ENCODE assay signal across 18 cellular contexts in the genomic region with DNA sequence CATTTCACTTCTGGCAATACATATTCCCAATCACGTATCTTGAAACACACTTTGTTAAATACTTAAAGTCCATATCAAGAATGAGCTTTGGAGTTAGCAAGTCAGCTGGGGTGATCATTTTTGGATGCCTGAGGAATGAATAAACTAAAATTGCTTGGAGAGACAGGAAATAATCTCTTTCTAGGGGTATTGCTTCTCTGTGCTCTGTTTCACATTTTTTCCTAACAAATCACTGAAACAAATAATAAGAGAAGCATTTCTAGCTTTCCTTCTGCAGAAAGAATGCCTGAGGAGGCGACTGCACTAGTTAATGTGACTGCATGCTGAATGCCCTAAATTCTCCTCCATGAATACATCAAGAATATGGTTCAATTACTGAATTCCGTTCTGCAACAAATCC.
DNase-seq lines count a peak whose midpoint lies in the region; ATAC-seq and TF ChIP-seq lines count a peak whose summit lies in the region.
"Had no signal": no experiment of that assay in that cellular context is flagged by ENCODE, and none has a peak within 500 bp of the region (broad histone marks: within the 10 kb centered on the region; RNA-seq: fewer than 3 reads in every experiment).

No MANE protein-coding gene starts in this region.

- DNase-seq in GM04503 (ENCODE audit: low read depth) (peak; percentile 60), amniotic epithelial cell (ENCODE audit: low read depth) (peak; percentile 11), fibroblast of mammary gland (ENCODE audit: low read depth) (peak; percentile 14), smooth muscle cell (lab: John Stamatoyannopoulos, UW; ENCODE audit: unreplicated experiment) (no peak), NCI-H187 treated with DMSO at 0.1 percent for 48 hours (lab: John Stamatoyannopoulos, UW) (no peak)
- DNase-seq in activated CD8-positive, alpha-beta memory T cell treated with anti-CD3 and anti-CD28 coated beads for 24 hours: no peak
- DNase-seq: activated CD4-positive, alpha-beta T cell treated with anti-CD3 and anti-CD28 coated beads for 48 hours; activated CD8-positive, alpha-beta memory T cell treated with anti-CD3 and anti-CD28 coated beads, Interleukin-2, amount 10 ng/mL, durations not matched to agents 7 days and 5 days; stimulated activated CD4-positive, alpha-beta T cell treated with anti-CD3 and anti-CD28 coated beads, Interleukin-2, amount 100 ng/mL, for 48 hours; stimulated activated naive CD8-positive, alpha-beta T cell treated with anti-CD3 and anti-CD28 coated beads, Interleukin-15, Interleukin-2, amounts not matched to agents 100 U/mL and 50 U/mL, for 24 hours; T-cell; transverse colon had no signal

- no peaks in the 10 kb centered on the region for H3K27me3 ChIP-seq in smooth muscle cell (ENCODE audit: low read depth)
- H3K27me3 ChIP-seq: breast epithelium, transverse colon had no signal

- H2AFZ ChIP-seq in smooth muscle cell (ENCODE audit: low read depth): no peak overlapping the region

- ATAC-seq in HG03342 (IDR thresholded peaks at IDR 0.05; ENCODE audit: unreplicated experiment) (no peak), GM21825 (IDR thresholded peaks at IDR 0.05; ENCODE audit: unreplicated experiment) (no peak)
- ATAC-seq: activated CD8-positive, alpha-beta memory T cell treated with anti-CD3 and anti-CD28 coated beads, Interleukin-2, amount 10 ng/mL, durations not matched to agents 7 days and 5 days; natural killer cell treated with Interleukin-12 subunit alpha and Interleukin-12 subunit beta and Interleukin-15 and Interleukin-18, amount 100 ng/mL, for 72 hours; stimulated activated naive CD8-positive, alpha-beta T cell treated with anti-CD3 and anti-CD28 coated beads, Interleukin-15, Interleukin-2, amounts not matched to agents 100 U/mL and 50 U/mL, for 24 hours; T-cell had no signal

- no peaks in the 10 kb centered on the region for H3K79me2 ChIP-seq in smooth muscle cell (ENCODE audit: low read depth)

- no peaks in the 10 kb centered on the region for H3K4me1 ChIP-seq in smooth muscle cell (ENCODE audit: low read depth)
- H3K4me1 ChIP-seq: breast epithelium, prostate gland, transverse colon had no signal

- H4K20me1 ChIP-seq in smooth muscle cell (ENCODE audit: low read depth): no peaks in the 10 kb centered on the region

- peak overlapping the region; percentile 66 for H3K4me2 ChIP-seq in smooth muscle cell

- H3K9me3 ChIP-seq in smooth muscle cell (replicated peaks; ENCODE audit: low read depth): no peaks in the 10 kb centered on the region
- H3K9me3 ChIP-seq: breast epithelium, prostate gland, transverse colon had no signal

- H3K36me3 ChIP-seq in smooth muscle cell (ENCODE audit: low read depth): no peaks in the 10 kb centered on the region
- H3K36me3 ChIP-seq: breast epithelium, prostate gland, transverse colon had no signal

- peak overlapping the region; percentile 21 for H3K27ac ChIP-seq in smooth muscle cell (ENCODE audit: low read depth)
- H3K27ac ChIP-seq: breast epithelium, prostate gland, skin epidermis, transverse colon had no signal

- H3K4me3 ChIP-seq in fibroblast of mammary gland (ENCODE audit: control insufficient read depth, low read depth, low read length) (no peak overlapping the region), smooth muscle cell (no peak overlapping the region)
- H3K4me3 ChIP-seq: prostate gland, skin epidermis had no signal

- WGBS in smooth muscle cell (ENCODE audit: low lambda C conversion rate): 48% methylated on average over 3 of the region's 3 CpGs

- TF ChIP-seq CTCF in fibroblast of mammary gland (conservative IDR thresholded peaks at IDR 0.05; ENCODE audit: control insufficient read depth, insufficient read depth, low read depth, low read length) (no peak), smooth muscle cell (IDR thresholded peaks at IDR 0.05; ENCODE audit: borderline replicate concordance, insufficient read depth, poor library complexity, severe bottlenecking) (no peak)

- no peaks in the 10 kb centered on the region for H3F3A ChIP-seq in smooth muscle cell (ENCODE audit: low read depth)

- H3K9ac ChIP-seq in smooth muscle cell (ENCODE audit: low read depth): no peak overlapping the region

Comparison
In these comparisons a context has a peak if more than half of its experiments do, and no peak if none do; other contexts are left out.
1. DNase-seq: peak in GM04503 (single experiment), amniotic epithelial cell (single experiment) and fibroblast of mammary gland (single experiment); none in smooth muscle cell (single experiment), NCI-H187 treated with DMSO at 0.1 percent for 48 hours (single experiment) and activated CD8-positive, alpha-beta memory T cell treated with anti-CD3 and anti-CD28 coated beads for 24 hours (single experiment).